In genomic region chr16:88654363-88655052, GRCh38 we compare ENCODE assay signal across 22 cellular contexts. TPM values are rescaled to one million over a fixed set of nuclear protein-coding genes. Genes with fewer than 3 reads are reported as not detected.
DNase-seq lines count a peak whose midpoint lies in the region; ATAC-seq and TF ChIP-seq lines count a peak whose summit lies in the region.
"Had no signal": no experiment of that assay in that cellular context is flagged by ENCODE, and none has a peak within 500 bp of the region (broad histone marks: within the 10 kb centered on the region; RNA-seq: fewer than 3 reads in every experiment).

No MANE protein-coding gene starts in this region.

- peaks cover 12% of the 10 kb centered on the region for H4K20me1 ChIP-seq in osteoblast (ENCODE audit: insufficient read depth, low read length)

- no peak overlapping the region for H3K4me3 Mint-ChIP-seq in activated naive CD4-positive, alpha-beta T cell treated with anti-CD3 and anti-CD28 coated beads for 36 hours
- peak overlapping the region; percentile 11 for H3K4me3 Mint-ChIP-seq in CD4-positive, alpha-beta T cell
- H3K4me3 Mint-ChIP-seq in central memory CD8-positive, alpha-beta T cell, result no peak overlapping the region
- H3K4me3 Mint-ChIP-seq: H9 had no signal

- ATAC-seq in CD4-positive, alpha-beta T cell (ENCODE audit: poor library complexity), result no peak
- no peak for ATAC-seq in central memory CD8-positive, alpha-beta T cell (replicated peaks; ENCODE audit: extremely low read depth, poor library complexity, severe bottlenecking)
- no peak for ATAC-seq in HG02623 (IDR thresholded peaks at IDR 0.05; ENCODE audit: unreplicated experiment)
- ATAC-seq in GM21515 (IDR thresholded peaks at IDR 0.05; ENCODE audit: unreplicated experiment), result no peak
- ATAC-seq: A549, PC-3 had no signal

- H3K27me3 Mint-ChIP-seq in activated naive CD4-positive, alpha-beta T cell treated with anti-CD3 and anti-CD28 coated beads for 36 hours (ENCODE audit: low read depth), result no peaks in the 10 kb centered on the region
- H3K27me3 Mint-ChIP-seq in CD4-positive, alpha-beta T cell, result no peaks in the 10 kb centered on the region
- no peaks in the 10 kb centered on the region for H3K27me3 Mint-ChIP-seq in central memory CD8-positive, alpha-beta T cell

- POLR2A ChIA-PET in CD4-positive, alpha-beta T cell (lab: Charles Lee), result no interaction called here

- H3K27ac ChIP-seq in CD4-positive, alpha-beta T cell (ENCODE audit: low read depth, low read length), result no peak overlapping the region
- H3K27ac ChIP-seq in osteoblast (ENCODE audit: low read depth, low read length), result no peak overlapping the region
- H3K27ac ChIP-seq: A549 had no signal

- peaks cover 10% of the 10 kb centered on the region for H3K36me3 Mint-ChIP-seq in activated naive CD4-positive, alpha-beta T cell treated with anti-CD3 and anti-CD28 coated beads for 36 hours (ENCODE audit: low read depth)
- H3K36me3 Mint-ChIP-seq in CD4-positive, alpha-beta T cell (ENCODE audit: low read depth), result peaks cover 13% of the 10 kb centered on the region
- H3K36me3 Mint-ChIP-seq in central memory CD8-positive, alpha-beta T cell (ENCODE audit: insufficient read depth), result peaks cover 10% of the 10 kb centered on the region

- intact Hi-C loops in activated naive CD4-positive, alpha-beta T cell treated with anti-CD3 and anti-CD28 coated beads for 36 hours (cut with micrococcal nuclease), result no loop called here
- intact Hi-C loops in CD4-positive, alpha-beta T cell (cut with DNase I, micrococcal nuclease), result loop anchor here (5.0 kb wide), 1 partner anchor 33 kb away; the partner anchor contains the start of gene SNAI3 (in 2 of the 2)

- no peak for DNase-seq in activated naive CD4-positive, alpha-beta T cell treated with anti-CD3 and anti-CD28 coated beads for 36 hours
- no peak for DNase-seq in activated naive CD4-positive, alpha-beta T cell treated with Interleukin-2 at 50 U/mL for 16 hours
- DNase-seq in CD4-positive, alpha-beta T cell, result no peak
- DNase-seq in central memory CD8-positive, alpha-beta T cell (ENCODE audit: low spot score in 2 of 2), result no peak
- peak; percentile 61 for DNase-seq in osteoblast (ENCODE audit: insufficient read length, low spot score, missing footprints)
- DNase-seq in GM03348 (ENCODE audit: low spot score), result no peak
- DNase-seq: C1 segment of cervical spinal cord, DMS79, H9, Kasumi-1, MG63, NCI-H1048, NCI-H1436, NCI-H1930, NCI-H226, NCI-H524, PC-3, RPMI8226, SIG-M5 had no signal

- H3K9me3 Mint-ChIP-seq in activated naive CD4-positive, alpha-beta T cell treated with anti-CD3 and anti-CD28 coated beads for 36 hours, result no peaks in the 10 kb centered on the region
- no peaks in the 10 kb centered on the region for H3K9me3 Mint-ChIP-seq in CD4-positive, alpha-beta T cell
- no peaks in the 10 kb centered on the region for H3K9me3 Mint-ChIP-seq in central memory CD8-positive, alpha-beta T cell
- H3K9me3 Mint-ChIP-seq: H9 had no signal

- H3K36me3 ChIP-seq in osteoblast (ENCODE audit: insufficient read depth, low read length), result peaks cover 8% of the 10 kb centered on the region
- H3K36me3 ChIP-seq: MG63 had no signal

- no peaks in the 10 kb centered on the region for H3K27me3 ChIP-seq in CD4-positive, alpha-beta T cell (ENCODE audit: control insufficient read depth, insufficient read depth, low read length)
- H3K27me3 ChIP-seq in osteoblast (ENCODE audit: insufficient read depth, low read length), result no peaks in the 10 kb centered on the region
- H3K27me3 ChIP-seq: MG63 had no signal

- H2AFZ ChIP-seq in osteoblast (ENCODE audit: low read length), result no peak overlapping the region

- peaks cover 11% of the 10 kb centered on the region for H3K4me1 ChIP-seq in osteoblast (ENCODE audit: insufficient read depth, low read length)

- no peak for TF ChIP-seq CTCF in CD4-positive, alpha-beta T cell (IDR thresholded peaks at IDR 0.05)
- TF ChIP-seq CTCF in osteoblast (IDR thresholded peaks at IDR 0.05; ENCODE audit: extremely low read depth, low read depth, low read length), result no peak

- H3K79me2 ChIP-seq in osteoblast (ENCODE audit: insufficient read depth, low read length), result peaks cover 16% of the 10 kb centered on the region

- CTCF ChIA-PET in activated naive CD4-positive, alpha-beta T cell treated with anti-CD3 and anti-CD28 coated beads for 36 hours (lab: Charles Lee), result no interaction called here
- CTCF ChIA-PET in CD4-positive, alpha-beta T cell (lab: Charles Lee), result no interaction called here

- H3K27ac Mint-ChIP-seq in activated naive CD4-positive, alpha-beta T cell treated with anti-CD3 and anti-CD28 coated beads for 36 hours, result peak overlapping the region; percentile 50
- H3K27ac Mint-ChIP-seq in CD4-positive, alpha-beta T cell, result peak overlapping the region; percentile 33
- H3K27ac Mint-ChIP-seq in central memory CD8-positive, alpha-beta T cell (ENCODE audit: low read depth), result peak overlapping the region; percentile 75

- H3K9me3 ChIP-seq in CD4-positive, alpha-beta T cell (ENCODE audit: control insufficient read depth, low read length), result no peaks in the 10 kb centered on the region
- no peaks in the 10 kb centered on the region for H3K9me3 ChIP-seq in osteoblast (ENCODE audit: low read depth, low read length)
- H3K9me3 ChIP-seq: A549, MG63 had no signal

- H3K4me1 Mint-ChIP-seq in activated naive CD4-positive, alpha-beta T cell treated with anti-CD3 and anti-CD28 coated beads for 36 hours (ENCODE audit: low read depth), result peaks cover 12% of the 10 kb centered on the region
- peaks cover 8% of the 10 kb centered on the region for H3K4me1 Mint-ChIP-seq in CD4-positive, alpha-beta T cell (ENCODE audit: low read depth)
- peaks cover 8% of the 10 kb centered on the region for H3K4me1 Mint-ChIP-seq in central memory CD8-positive, alpha-beta T cell

- H3K4me3 ChIP-seq in osteoblast (ENCODE audit: insufficient read depth, low read length), result no peak overlapping the region
- H3K4me3 ChIP-seq: A549, MG63 had no signal

- no peak overlapping the region for H3K4me2 ChIP-seq in osteoblast (ENCODE audit: insufficient read depth, low read length)
- H3K4me2 ChIP-seq: A549 had no signal

RNA-seq across cellular contexts. Expression of gene CYBA, which starts 3.7 kb away (rescaled TPM):
- 100 to 1,000 TPM; 167 to 180 TPM for total RNA-seq in activated naive CD4-positive, alpha-beta T cell treated with anti-CD3 and anti-CD28 coated beads for 36 hours
- total RNA-seq in CD4-positive, alpha-beta T cell, result 100 to 1,000 TPM; 292 to 294 TPM
- 144 and 250 TPM in 2 replicates for total RNA-seq in osteoblast
- total RNA-seq: PC-3 had no signal

RNA-seq across cellular contexts. Expression of gene MVD, which starts 8.4 kb away (rescaled TPM):
- 10 to 100 TPM; 90.5 to 96.8 TPM for total RNA-seq in activated naive CD4-positive, alpha-beta T cell treated with anti-CD3 and anti-CD28 coated beads for 36 hours
- 10 to 100 TPM; 74.2 to 76.9 TPM for total RNA-seq in CD4-positive, alpha-beta T cell
- total RNA-seq in osteoblast, result 67.3 and 73.1 TPM in 2 replicates

RNA-seq across cellular contexts. Expression of gene IL17C, which starts 16.1 kb away (rescaled TPM):
- total RNA-seq in activated naive CD4-positive, alpha-beta T cell treated with anti-CD3 and anti-CD28 coated beads for 36 hours, result not detected
- total RNA-seq in CD4-positive, alpha-beta T cell, result under 1 TPM in 1 of 2 experiments, not detected in 1; 0.77 TPM
- under 0.01 and 0.29 TPM in 2 replicates for total RNA-seq in osteoblast
- total RNA-seq: PC-3 had no signal

RNA-seq across cellular contexts. Expression of gene SNAI3, which starts 31.8 kb away (rescaled TPM):
- 1 to 10 TPM; 2.9 to 3.0 TPM for total RNA-seq in activated naive CD4-positive, alpha-beta T cell treated with anti-CD3 and anti-CD28 coated beads for 36 hours
- 1 to 10 TPM; 3.0 to 3.5 TPM for total RNA-seq in CD4-positive, alpha-beta T cell
- not detected in 2 replicates for total RNA-seq in osteoblast

RNA-seq across cellular contexts. Expression of gene RNF166, which starts 51.7 kb away (rescaled TPM):
- 10 to 100 TPM; 33.6 to 35.3 TPM for total RNA-seq in activated naive CD4-positive, alpha-beta T cell treated with anti-CD3 and anti-CD28 coated beads for 36 hours
- total RNA-seq in CD4-positive, alpha-beta T cell, result 100 to 1,000 TPM; 334 to 355 TPM
- total RNA-seq in osteoblast, result 14.5 and 18.0 TPM in 2 replicates
